In genomic region chr17:8143581-8144400, GRCh38 we compare ENCODE assay signal across 1 cellular context.
A peak's percentile ranks its signal among the peaks of the same experiment; 100 is the strongest.
TF ChIP-seq lines count a peak whose summit lies in the region.

No MANE protein-coding gene starts in this region.

TF ChIP-seq in GM12878, 131 proteins besides CTCF, POLR2A, EP300 and RAD21:
- TF ChIP-seq POLR2AphosphoS5 (IDR thresholded peaks at IDR 0.05; ENCODE audit: low read length) (peak; percentile 71), POU2F2 (IDR thresholded peaks at IDR 0.05; ENCODE audit: borderline replicate concordance, low read depth, low read length) (0 out of 3 replicates have a peak, but pooled peaks have one; percentile 5), BCL11A (IDR thresholded peaks at IDR 0.05; ENCODE audit: low read depth, low read length) (no peak)
